ENCODE assay signal across 11 cellular contexts in the genomic region with DNA sequence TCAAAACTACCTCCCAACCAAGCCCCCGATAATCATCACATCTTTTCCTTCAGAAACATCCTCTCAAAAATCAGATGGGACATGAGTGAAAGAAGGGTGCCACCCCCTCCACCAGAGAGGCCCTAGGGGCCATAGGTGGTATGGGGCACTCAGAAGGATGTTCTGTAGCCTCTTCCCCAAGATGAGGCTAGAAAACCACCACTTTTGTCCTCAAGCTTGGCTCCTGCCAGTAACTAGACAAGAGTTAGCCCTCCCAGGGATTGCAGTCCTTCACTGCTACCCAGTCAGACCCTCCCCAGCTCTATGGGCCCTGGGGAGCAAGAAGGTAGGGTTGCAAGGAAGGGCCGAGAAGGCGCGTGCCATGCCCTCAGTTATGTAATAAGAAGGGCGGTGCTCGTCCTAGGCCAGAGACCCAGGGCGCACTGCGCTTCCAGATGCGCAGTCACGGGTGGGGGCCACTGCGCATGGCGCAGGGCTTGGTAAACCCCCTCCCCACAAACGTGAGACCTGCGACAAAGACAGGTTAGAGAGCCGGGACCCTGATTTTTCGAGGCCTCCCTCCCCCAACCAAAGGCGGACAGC.
DNase-seq lines count a peak whose midpoint lies in the region; FAIRE-seq and TF ChIP-seq lines count a peak whose summit lies in the region.
"Had no signal": no experiment of that assay in that cellular context is flagged by ENCODE, and none has a peak within 500 bp of the region (broad histone marks: within the 10 kb centered on the region; RNA-seq: fewer than 3 reads in every experiment).

No MANE protein-coding gene starts in this region.

- peak overlapping the region; percentile 92 to 100 (median 95) for H3K9ac ChIP-seq in skeletal muscle tissue (ENCODE audit: low read depth in 1 of 3, low read length in 3 of 3)
- H3K9ac ChIP-seq: GM23248 had no signal

- H3K27me3 Mint-ChIP-seq in Caco-2 (ENCODE audit: insufficient read depth, unreplicated experiment), result no peaks in the 10 kb centered on the region
- H3K27me3 Mint-ChIP-seq in activated T-helper 1 cell treated with anti-CD3 and anti-CD28 coated beads, Interleukin-12 subunit alpha, Interleukin-12 subunit beta, Interleukin-2, Interleukin-4 antibody, amounts not matched to agents 30 ng/mL and 10 ng/mL and 1 ng/mL, durations not matched to agents 14 hours and 24 hours and 36 hours (ENCODE audit: insufficient read depth), result peaks cover 2% of the 10 kb centered on the region

- H3K4me3 ChIP-seq in Caco-2 (ENCODE audit: low read depth, low read length), result no peak overlapping the region
- H3K4me3 ChIP-seq in PC-9, result peak overlapping the region; percentile 65; the same call in 1 of the 2 replicates
- H3K4me3 ChIP-seq in fibroblast of villous mesenchyme (ENCODE audit: low read depth, low read length), result peak overlapping the region; percentile 8
- H3K4me3 ChIP-seq in skeletal muscle tissue (ENCODE audit: low read length in 3 of 3), result peak overlapping the region; percentile 92 to 96 (median 94)
- H3K4me3 ChIP-seq: GM23248 had no signal

- H3F3A ChIP-seq in PC-9 (ENCODE audit: insufficient read depth, low read depth), result peaks cover 32% of the 10 kb centered on the region

- no peaks in the 10 kb centered on the region for H3K27me3 ChIP-seq in Caco-2 (replicated peaks; ENCODE audit: control insufficient read depth, insufficient read depth, low read length)
- H3K27me3 ChIP-seq in PC-9 (ENCODE audit: insufficient read depth, low read depth), result no peaks in the 10 kb centered on the region
- H3K27me3 ChIP-seq in skeletal muscle tissue (ENCODE audit: control insufficient read depth in 3 of 3, insufficient read depth in 3 of 3, low read length in 3 of 3), result no peaks in the 10 kb centered on the region

- POLR2A ChIA-PET in Caco-2 (lab: Charles Lee) (interaction anchor here (0.8 kb wide), 1 partner anchor 53 kb away, joined by 3 read pairs; no protein-coding TSS in a partner anchor), PC-9 (lab: Charles Lee; ENCODE audit: unreplicated experiment) (no interaction called here)

- intact Hi-C loops in Caco-2 (cut with micrococcal nuclease; ENCODE audit: unreplicated experiment), result no loop called here
- intact Hi-C loops in PC-9 (cut with micrococcal nuclease; ENCODE audit: unreplicated experiment), result loop anchor here (10.0 kb wide), 2 partner anchors 363 to 1613 kb away; no protein-coding TSS in a partner anchor
- intact Hi-C loops in activated T-helper 1 cell treated with anti-CD3 and anti-CD28 coated beads, Interleukin-12 subunit alpha, Interleukin-12 subunit beta, Interleukin-2, Interleukin-4 antibody, amounts not matched to agents 30 ng/mL and 10 ng/mL and 1 ng/mL, durations not matched to agents 14 hours and 24 hours and 36 hours (cut with micrococcal nuclease), result no loop called here

- TF ChIP-seq CTCF in Caco-2 (IDR thresholded peaks at IDR 0.05; ENCODE audit: insufficient read depth in 1 of 2, low read depth in 1 of 2, low read length in 1 of 2, severe bottlenecking in 1 of 2, unreplicated experiment in 1 of 2) (no peak), PC-9 (conservative IDR thresholded peaks at IDR 0.05) (no peak), fibroblast of villous mesenchyme (IDR thresholded peaks at IDR 0.05; ENCODE audit: insufficient read depth, low read depth, low read length) (no peak)

- H3K4me3 Mint-ChIP-seq in Caco-2 (ENCODE audit: unreplicated experiment), result no peak overlapping the region
- H3K4me3 Mint-ChIP-seq in activated T-helper 1 cell treated with anti-CD3 and anti-CD28 coated beads, Interleukin-12 subunit alpha, Interleukin-12 subunit beta, Interleukin-2, Interleukin-4 antibody, amounts not matched to agents 30 ng/mL and 10 ng/mL and 1 ng/mL, durations not matched to agents 14 hours and 24 hours and 36 hours, result no peak overlapping the region
- H3K4me3 Mint-ChIP-seq: T-helper 2 cell treated with Interferon-gamma antibody and Interleukin-4, amounts not matched to agents 5 μg/mL and 100 μg/mL, for 36 hours had no signal

- CTCF ChIA-PET in Caco-2 (lab: Charles Lee) (no interaction called here), PC-9 (lab: Charles Lee) (no interaction called here)

- FAIRE-seq in H54 (lab: Jason Lieb, UNC), result no peak

- H3K4me1 ChIP-seq in Caco-2 (peaks cover 24% of the 10 kb centered on the region), PC-9 (replicated peaks; ENCODE audit: insufficient read depth) (peaks cover 36% of the 10 kb centered on the region), skeletal muscle tissue (ENCODE audit: control insufficient read depth in 3 of 3, insufficient read depth in 3 of 3, low read length in 3 of 3) (peaks cover 76 to 80% (median 79%) of the 10 kb centered on the region in 3 donors)

- H3K36me3 Mint-ChIP-seq in Caco-2 (ENCODE audit: insufficient read depth, unreplicated experiment), result peaks cover 32% of the 10 kb centered on the region
- H3K36me3 Mint-ChIP-seq in activated T-helper 1 cell treated with anti-CD3 and anti-CD28 coated beads, Interleukin-12 subunit alpha, Interleukin-12 subunit beta, Interleukin-2, Interleukin-4 antibody, amounts not matched to agents 30 ng/mL and 10 ng/mL and 1 ng/mL, durations not matched to agents 14 hours and 24 hours and 36 hours (ENCODE audit: low read depth), result peaks cover 34% of the 10 kb centered on the region

- H3K9me2 ChIP-seq in PC-9 (ENCODE audit: insufficient read depth), result no peaks in the 10 kb centered on the region

- DNase-seq in Caco-2, result no peak
- no peak for DNase-seq in PC-9
- DNase-seq in fibroblast of villous mesenchyme (ENCODE audit: low read depth), result no peak
- DNase-seq in 8988T, result no peak
- no peak for DNase-seq in H54 (ENCODE audit: insufficient read length, low spot score)
- DNase-seq in NCI-H69 (lab: John Stamatoyannopoulos, UW), result no peak
- DNase-seq in activated T-helper 1 cell treated with anti-CD3 and anti-CD28 coated beads, Interleukin-12 subunit alpha, Interleukin-12 subunit beta, Interleukin-2, Interleukin-4 antibody, amounts not matched to agents 30 ng/mL and 10 ng/mL and 1 ng/mL, durations not matched to agents 14 hours and 24 hours and 36 hours (ENCODE audit: low spot score), result no peak
- DNase-seq: DMS 273 treated with DMSO at 0.1 percent for 48 hours, GM23248 had no signal

- no peaks in the 10 kb centered on the region for H3K9me3 Mint-ChIP-seq in Caco-2 (ENCODE audit: unreplicated experiment)
- no peaks in the 10 kb centered on the region for H3K9me3 Mint-ChIP-seq in activated T-helper 1 cell treated with anti-CD3 and anti-CD28 coated beads, Interleukin-12 subunit alpha, Interleukin-12 subunit beta, Interleukin-2, Interleukin-4 antibody, amounts not matched to agents 30 ng/mL and 10 ng/mL and 1 ng/mL, durations not matched to agents 14 hours and 24 hours and 36 hours
- H3K9me3 Mint-ChIP-seq: T-helper 2 cell treated with Interferon-gamma antibody and Interleukin-4, amounts not matched to agents 5 μg/mL and 100 μg/mL, for 36 hours had no signal

- H3K36me3 ChIP-seq in Caco-2 (ENCODE audit: control insufficient read depth, insufficient read depth, low read length), result peaks cover 1% of the 10 kb centered on the region
- H3K36me3 ChIP-seq in PC-9 (ENCODE audit: low read depth), result 0 out of 2 replicates have a peak, but pooled peaks cover 14% of the 10 kb centered on the region
- peaks cover 21 to 47% (median 38%) of the 10 kb centered on the region in 3 donors for H3K36me3 ChIP-seq in skeletal muscle tissue (ENCODE audit: control insufficient read depth in 3 of 3, insufficient read depth in 3 of 3, low read length in 3 of 3)

- no peak for TF ChIP-seq POLR2A in H54 (IDR thresholded peaks at IDR 0.05; ENCODE audit: low read depth, low read length)

- H4K20me1 ChIP-seq in PC-9 (ENCODE audit: insufficient read depth), result no peaks in the 10 kb centered on the region

- peaks cover 37% of the 10 kb centered on the region for H3K79me2 ChIP-seq in PC-9 (ENCODE audit: low read depth)

- H3K4me1 Mint-ChIP-seq in Caco-2 (ENCODE audit: low read depth, unreplicated experiment), result peaks cover 32% of the 10 kb centered on the region
- peaks cover 70% of the 10 kb centered on the region for H3K4me1 Mint-ChIP-seq in activated T-helper 1 cell treated with anti-CD3 and anti-CD28 coated beads, Interleukin-12 subunit alpha, Interleukin-12 subunit beta, Interleukin-2, Interleukin-4 antibody, amounts not matched to agents 30 ng/mL and 10 ng/mL and 1 ng/mL, durations not matched to agents 14 hours and 24 hours and 36 hours (ENCODE audit: low read depth)

- H3K27ac ChIP-seq in PC-9 (no peak overlapping the region), skeletal muscle tissue (ENCODE audit: low read depth, low read length) (peak overlapping the region; percentile 100)
- H3K27ac ChIP-seq: GM23248 had no signal

- peak overlapping the region; percentile 82 for H3K4me2 ChIP-seq in PC-9

- peak overlapping the region; percentile 80 for H3K27ac Mint-ChIP-seq in Caco-2 (ENCODE audit: unreplicated experiment)
- H3K27ac Mint-ChIP-seq in activated T-helper 1 cell treated with anti-CD3 and anti-CD28 coated beads, Interleukin-12 subunit alpha, Interleukin-12 subunit beta, Interleukin-2, Interleukin-4 antibody, amounts not matched to agents 30 ng/mL and 10 ng/mL and 1 ng/mL, durations not matched to agents 14 hours and 24 hours and 36 hours, result no peak overlapping the region

- H2AFZ ChIP-seq in PC-9, result no peak overlapping the region
- H2AFZ ChIP-seq: GM23248 had no signal

- H3K9me3 ChIP-seq in Caco-2 (no peaks in the 10 kb centered on the region), PC-9 (ENCODE audit: insufficient read depth, low read depth) (no peaks in the 10 kb centered on the region), skeletal muscle tissue (ENCODE audit: control insufficient read depth in 3 of 3, low read length in 3 of 3) (no peaks in the 10 kb centered on the region)

- BruUV-seq in Caco-2 (replicated peaks; lab: Mats Ljungman, UMichigan) (no TSS peak), PC-9 (replicated peaks; lab: Mats Ljungman, UMichigan) (no TSS peak)
